1 cellular context compared by ENCODE assay signal in genomic region chr21:42797522-42797921, GRCh38.
A peak's percentile ranks its signal among the peaks of the same experiment; 100 is the strongest.
TF ChIP-seq lines count a peak whose summit lies in the region.

No MANE protein-coding gene starts in this region.

TF ChIP-seq in HEK293T, 16 proteins besides CTCF, POLR2A, EP300 and RAD21:
- TF ChIP-seq PKNOX1 (IDR thresholded peaks at IDR 0.05) (0 out of 2 replicates have a peak, but pooled peaks have one; percentile 3), HDGF (IDR thresholded peaks at IDR 0.05; ENCODE audit: borderline replicate concordance) (no peak)
